In the genomic region with DNA sequence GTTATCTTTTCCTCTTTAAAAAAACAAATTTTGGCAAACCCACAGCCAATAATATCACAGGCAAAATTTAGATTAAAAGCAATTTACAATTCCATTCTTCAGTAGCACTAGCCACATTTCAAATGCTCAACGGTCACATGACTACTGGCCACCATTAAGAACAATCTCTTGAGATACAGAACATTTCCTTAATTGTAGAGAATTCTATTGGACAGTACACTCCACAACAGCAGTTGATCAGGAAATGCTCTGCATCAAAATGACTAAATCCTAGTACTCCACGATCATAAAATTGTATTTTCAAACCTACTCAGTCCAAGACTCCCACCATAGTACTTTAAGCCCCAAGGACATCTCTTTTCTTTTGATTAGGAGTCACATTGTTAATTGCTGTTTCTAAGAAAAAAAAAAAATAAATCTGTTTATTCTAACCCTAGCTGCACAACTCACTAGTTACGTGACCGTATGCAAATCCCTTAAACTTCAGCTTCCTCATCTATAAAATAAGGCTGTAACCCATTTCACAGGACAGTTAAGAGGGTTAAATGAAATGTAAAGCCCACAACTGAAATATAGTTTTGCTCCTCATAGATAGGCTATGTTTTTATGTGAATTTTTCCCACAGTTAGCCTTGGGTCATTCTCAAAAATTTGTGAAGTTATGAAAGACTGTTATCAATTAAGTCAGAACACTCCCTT, we compare ENCODE assay signal across 26 cellular contexts. TPM values are rescaled to one million over a fixed set of nuclear protein-coding genes. Genes with fewer than 3 reads are reported as not detected.
DNase-seq lines count a peak whose midpoint lies in the region; ATAC-seq and TF ChIP-seq lines count a peak whose summit lies in the region.
"Had no signal": no experiment of that assay in that cellular context is flagged by ENCODE, and none has a peak within 500 bp of the region (broad histone marks: within the 10 kb centered on the region; RNA-seq: fewer than 3 reads in every experiment).

No MANE protein-coding gene starts in this region.

- H3K9me3 Mint-ChIP-seq in stimulated activated naive CD8-positive, alpha-beta T cell treated with anti-CD3 and anti-CD28 coated beads, Interleukin-15, Interleukin-2, amounts not matched to agents 100 ng/mL and 50 ng/mL, for 24 hours, result no peaks in the 10 kb centered on the region
- no peaks in the 10 kb centered on the region for H3K9me3 Mint-ChIP-seq in effector memory CD8-positive, alpha-beta T cell
- H3K9me3 Mint-ChIP-seq: neural progenitor cell; T-helper 1 cell treated with Interleukin-12 subunit alpha and Interleukin-12 subunit beta and Interleukin-4 antibody, amounts not matched to agents 30 μg/mL and 1 μg/mL, for 36 hours had no signal

- H3K79me2 ChIP-seq in SK-N-SH (ENCODE audit: insufficient read depth), result peaks cover 66% of the 10 kb centered on the region

- no peaks in the 10 kb centered on the region for H3K9me2 ChIP-seq in SK-N-SH

- no peak overlapping the region for H3K9ac ChIP-seq in SK-N-SH
- H3K9ac ChIP-seq: GM23248, KMS-11, neural progenitor cell had no signal

- H3K4me3 ChIP-seq in SK-N-SH (ENCODE audit: low read depth in 2 of 2, low read length in 1 of 2) (no peak overlapping the region), sigmoid colon (no peak overlapping the region)
- H3K4me3 ChIP-seq: GM23248, neural progenitor cell, Peyer's patch, upper lobe of left lung had no signal

- no peak for TF ChIP-seq POLR2A in sigmoid colon (IDR thresholded peaks at IDR 0.05)

- TF ChIP-seq RAD21 in SK-N-SH (IDR thresholded peaks at IDR 0.05; ENCODE audit: low read length), result no peak

- peaks cover 89% of the 10 kb centered on the region for H3K36me3 Mint-ChIP-seq in stimulated activated naive CD8-positive, alpha-beta T cell treated with anti-CD3 and anti-CD28 coated beads, Interleukin-15, Interleukin-2, amounts not matched to agents 100 ng/mL and 50 ng/mL, for 24 hours (ENCODE audit: low read depth)
- peaks cover 97% of the 10 kb centered on the region for H3K36me3 Mint-ChIP-seq in effector memory CD8-positive, alpha-beta T cell (ENCODE audit: insufficient read depth)

- H3K4me1 ChIP-seq in SK-N-SH (ENCODE audit: control insufficient read depth in 1 of 2, insufficient read depth in 2 of 2, low read depth in 1 of 2, low read length in 1 of 2), result peaks cover 0 to 3% of the 10 kb centered on the region in 2 experiments; a peak in 1 of 4 replicates
- peaks cover 0 to 35% (median 24%) of the 10 kb centered on the region in 4 donors for H3K4me1 ChIP-seq in sigmoid colon
- H3K4me1 ChIP-seq: neural progenitor cell had no signal

- H3K4me1 Mint-ChIP-seq in stimulated activated naive CD8-positive, alpha-beta T cell treated with anti-CD3 and anti-CD28 coated beads, Interleukin-15, Interleukin-2, amounts not matched to agents 100 ng/mL and 50 ng/mL, for 24 hours (ENCODE audit: low read depth), result peaks cover 50% of the 10 kb centered on the region
- peaks cover 20 to 49% of the 10 kb centered on the region in 2 donors for H3K4me1 Mint-ChIP-seq in effector memory CD8-positive, alpha-beta T cell (ENCODE audit: low read depth in 2 of 2)
- H3K4me1 Mint-ChIP-seq: neural progenitor cell had no signal

- H3K27ac ChIP-seq in SK-N-SH (ENCODE audit: low read depth in 2 of 2, low read length in 1 of 2) (no peak overlapping the region), sigmoid colon (no peak overlapping the region)
- H3K27ac ChIP-seq: 22Rv1, GM23248, KMS-11, neural progenitor cell, Peyer's patch, upper lobe of left lung had no signal

- intact Hi-C loops in sigmoid colon (cut with DNase I), result no loop called here

- POLR2A ChIA-PET in SK-N-SH (lab: Yijun Ruan, JAX), result no interaction called here

- TF ChIP-seq CTCF in SK-N-SH (IDR thresholded peaks at IDR 0.05) (no peak), sigmoid colon (IDR thresholded peaks at IDR 0.05) (no peak)

- CTCF ChIA-PET in SK-N-SH (lab: Yijun Ruan, JAX), result interaction anchor here (0.6 to 2.3 kb wide), 3 partner anchors 30 to 129 kb away, joined by 3 to 8 read pairs (median 3); a partner anchor contains a TSS

- H3K4me2 ChIP-seq in SK-N-SH, result no peak overlapping the region
- H3K4me2 ChIP-seq: KMS-11, neural progenitor cell had no signal

- DNase-seq in SK-N-SH (no peak), sigmoid colon (no peak)
- no peak for DNase-seq in stimulated activated naive CD8-positive, alpha-beta T cell treated with anti-CD3 and anti-CD28 coated beads, Interleukin-15, Interleukin-2, amounts not matched to agents 100 U/mL and 50 U/mL, for 24 hours
- DNase-seq in effector memory CD8-positive, alpha-beta T cell, result no peak
- DNase-seq in stimulated activated CD4-positive, alpha-beta T cell treated with anti-CD3 and anti-CD28 coated beads, Interleukin-1b, Interleukin-23, amount 100 ng/mL, for 48 hours, result no peak
- DNase-seq: activated CD4-positive, alpha-beta T cell treated with anti-CD3 and anti-CD28 coated beads, Interleukin-2, amount 50 U/mL, for 1 hour; anterior cingulate cortex; caudate nucleus; dermis blood vessel endothelial cell; GM23248; islet precursor cell; left ventricle myocardium superior; NCI-H1436 treated with DMSO at 0.1 percent for 48 hours; NCI-H2171; NCI-H524 treated with DMSO at 0.1 percent for 48 hours; Peyer's patch; SIG-M5; upper lobe of left lung had no signal

- H3K4me3 Mint-ChIP-seq in stimulated activated naive CD8-positive, alpha-beta T cell treated with anti-CD3 and anti-CD28 coated beads, Interleukin-15, Interleukin-2, amounts not matched to agents 100 ng/mL and 50 ng/mL, for 24 hours, result no peak overlapping the region
- H3K4me3 Mint-ChIP-seq in effector memory CD8-positive, alpha-beta T cell, result no peak overlapping the region
- H3K4me3 Mint-ChIP-seq: neural progenitor cell; T-helper 1 cell treated with Interleukin-12 subunit alpha and Interleukin-12 subunit beta and Interleukin-4 antibody, amounts not matched to agents 30 μg/mL and 1 μg/mL, for 36 hours had no signal

- ATAC-seq in SK-N-SH treated with all-trans-retinoic acid at 6 μM for 48 hours (no peak), GM21717 (IDR thresholded peaks at IDR 0.05; ENCODE audit: unreplicated experiment) (no peak)
- ATAC-seq in stimulated activated naive CD8-positive, alpha-beta T cell treated with anti-CD3 and anti-CD28 coated beads, Interleukin-15, Interleukin-2, amounts not matched to agents 100 U/mL and 50 U/mL, for 24 hours, result no peak
- ATAC-seq in effector memory CD8-positive, alpha-beta T cell (replicated peaks), result no peak
- ATAC-seq: left ventricle myocardium superior, sciatic nerve had no signal

- H3K36me3 ChIP-seq in SK-N-SH (replicated peaks in 1 of 2; ENCODE audit: control insufficient read depth in 1 of 2, insufficient read depth in 2 of 2, low read length in 1 of 2), result peaks cover 85 to 97% of the 10 kb centered on the region in 2 experiments
- peaks cover 33 to 100% (median 72%) of the 10 kb centered on the region in 4 donors for H3K36me3 ChIP-seq in sigmoid colon

- H3K9me3 ChIP-seq in SK-N-SH (no peaks in the 10 kb centered on the region), sigmoid colon (no peaks in the 10 kb centered on the region)
- H3K9me3 ChIP-seq: Peyer's patch, upper lobe of left lung had no signal

- H3K27ac Mint-ChIP-seq in stimulated activated naive CD8-positive, alpha-beta T cell treated with anti-CD3 and anti-CD28 coated beads, Interleukin-15, Interleukin-2, amounts not matched to agents 100 ng/mL and 50 ng/mL, for 24 hours, result peak overlapping the region; percentile 49
- peak overlapping the region; percentile 23 to 62 for H3K27ac Mint-ChIP-seq in effector memory CD8-positive, alpha-beta T cell
- H3K27ac Mint-ChIP-seq: neural progenitor cell; T-helper 1 cell treated with Interleukin-12 subunit alpha and Interleukin-12 subunit beta and Interleukin-4 antibody, amounts not matched to agents 30 μg/mL and 1 μg/mL, for 36 hours had no signal

- 95% methylated on average over 4 of the region's 4 CpGs for WGBS in SK-N-SH (ENCODE audit: low lambda C conversion rate)
- 80 to 81% methylated on average over 4 of the region's 4 CpGs for WGBS in sigmoid colon, 2 donors

- no peak for TF ChIP-seq EP300 in SK-N-SH (IDR thresholded peaks at IDR 0.05; ENCODE audit: borderline replicate concordance in 1 of 2, low read depth in 1 of 2, low read length in 1 of 2)
- no peak for TF ChIP-seq EP300 in sigmoid colon (IDR thresholded peaks at IDR 0.05)

- H3K27me3 ChIP-seq in SK-N-SH (ENCODE audit: insufficient read depth), result no peaks in the 10 kb centered on the region
- no peaks in the 10 kb centered on the region for H3K27me3 ChIP-seq in sigmoid colon
- H3K27me3 ChIP-seq: neural progenitor cell, Peyer's patch, upper lobe of left lung had no signal

- peaks cover 43% of the 10 kb centered on the region for H3F3A ChIP-seq in SK-N-SH (replicated peaks; ENCODE audit: insufficient read depth)

- H4K20me1 ChIP-seq in SK-N-SH (ENCODE audit: insufficient read depth), result peaks cover 53% of the 10 kb centered on the region

- H2AFZ ChIP-seq in SK-N-SH (ENCODE audit: low read depth), result no peak overlapping the region
- H2AFZ ChIP-seq: GM23248, neural progenitor cell had no signal

- H3K27me3 Mint-ChIP-seq in stimulated activated naive CD8-positive, alpha-beta T cell treated with anti-CD3 and anti-CD28 coated beads, Interleukin-15, Interleukin-2, amounts not matched to agents 100 ng/mL and 50 ng/mL, for 24 hours, result no peaks in the 10 kb centered on the region
- no peaks in the 10 kb centered on the region for H3K27me3 Mint-ChIP-seq in effector memory CD8-positive, alpha-beta T cell

TF ChIP-seq in SK-N-SH, 30 proteins besides CTCF, POLR2A, EP300 and RAD21 (continues in another document):
- TF ChIP-seq ELF1 (IDR thresholded peaks at IDR 0.05) (no peak), GABPA (IDR thresholded peaks at IDR 0.05; ENCODE audit: low read depth) (no peak)

RNA-seq across cellular contexts. Expression of a gene that starts 9.8 kb away (rescaled TPM):
- polyA plus RNA-seq in SK-N-SH (2012; rRNA removed), result 36.0 and 42.3 TPM in 2 replicates
- 48.3 and 56.8 TPM in 2 replicates for polyA plus RNA-seq in SK-N-SH (2012; cell fraction: cytosol; rRNA removed)
- polyA plus RNA-seq in SK-N-SH (2012; cell fraction: nucleus; rRNA removed), result 18.6 and 35.2 TPM in 2 replicates
- 10 to 100 TPM; 27.0 to 34.2 (median 32.3) TPM for total RNA-seq in sigmoid colon
- polyA plus RNA-seq in sigmoid colon, result 10 to 100 TPM; 30.6 to 60.9 (median 37.9) TPM

RNA-seq across cellular contexts. Expression of a gene that starts 42.3 kb away (rescaled TPM):
- polyA plus RNA-seq in SK-N-SH (2012; rRNA removed) (18.0 and 20.8 TPM in 2 replicates), sigmoid colon (10 to 100 TPM; 23.0 to 48.6 (median 48.1) TPM)
- polyA plus RNA-seq in SK-N-SH (2012; cell fraction: cytosol; rRNA removed), result 24.5 and 33.6 TPM in 2 replicates
- 5.2 and 7.7 TPM in 2 replicates for polyA plus RNA-seq in SK-N-SH (2012; cell fraction: nucleus; rRNA removed)
- 10 to 100 TPM in 1 of 4 donors, 1 to 10 TPM in 3; 5.3 to 11.8 (median 9.2) TPM for total RNA-seq in sigmoid colon

RNA-seq across cellular contexts. Expression of a gene that starts 42.5 kb away (rescaled TPM):
- polyA plus RNA-seq in SK-N-SH (2012; rRNA removed) (20.0 and 20.2 TPM in 2 replicates), sigmoid colon (100 to 1,000 TPM; 125 to 543 (median 421) TPM)
- 23.6 and 29.5 TPM in 2 replicates for polyA plus RNA-seq in SK-N-SH (2012; cell fraction: cytosol; rRNA removed)
- 24.8 and 38.0 TPM in 2 replicates for polyA plus RNA-seq in SK-N-SH (2012; cell fraction: nucleus; rRNA removed)
- 10 to 100 TPM; 30.4 to 67.6 (median 48.2) TPM for total RNA-seq in sigmoid colon
